In genomic region chrX:69284491-69284890, GRCh38 we compare ENCODE assay signal across 34 cellular contexts.
"Had no signal": no experiment of that assay in that cellular context is flagged by ENCODE, and none has a peak within 500 bp of the region (broad histone marks: within the 10 kb centered on the region; RNA-seq: fewer than 3 reads in every experiment).

No MANE protein-coding gene starts in this region.

- H3K36me3 ChIP-seq: adrenal gland, breast epithelium, cardiac muscle cell, colonic mucosa had no signal

- H3K4me1 ChIP-seq: breast epithelium, colonic mucosa had no signal

- H3K27ac ChIP-seq: body of pancreas, cardiac muscle cell, colonic mucosa had no signal

- H3K9me3 ChIP-seq: adrenal gland, body of pancreas, breast epithelium, colonic mucosa had no signal

- DNase-seq: activated CD4-positive, alpha-beta memory T cell treated with anti-CD3 and anti-CD28 coated beads for 36 hours; activated CD4-positive, alpha-beta T cell treated with anti-CD3 and anti-CD28 coated beads for 36 hours; activated CD4-positive, alpha-beta T cell treated with anti-CD3 and anti-CD28 coated beads, Interleukin-2, amount 10 ng/mL, durations not matched to agents 24 days and 14 days; activated CD4-positive, CD25-positive, alpha-beta regulatory T cell; activated CD4-positive, CD25-positive, alpha-beta regulatory T cell treated with anti-CD3 and anti-CD28 coated beads, Interleukin-2, amount 50 U/mL, for 72 hours; activated CD8-positive, alpha-beta memory T cell treated with anti-CD3 and anti-CD28 coated beads, Interleukin-2, amount 10 ng/mL, durations not matched to agents 7 days and 5 days; activated CD8-positive, alpha-beta memory T cell treated with anti-CD3 and anti-CD28 coated beads, Interleukin-2, amount 50 U/mL, for 4 hours; activated CD8-positive, alpha-beta T cell treated with anti-CD3 and anti-CD28 coated beads, Interleukin-2, amount 10 ng/mL, durations not matched to agents 7 days and 5 days; activated effector memory CD4-positive, alpha-beta T cell treated with anti-CD3 and anti-CD28 coated beads, Interleukin-2, amount 50 U/mL, for 16 hours; activated naive CD4-positive, alpha-beta T cell treated with anti-CD3 and anti-CD28 coated beads for 36 hours; activated naive CD8-positive, alpha-beta T cell treated with anti-CD3 and anti-CD28 coated beads for 36 hours; activated naive CD8-positive, alpha-beta T cell treated with anti-CD3 and anti-CD28 coated beads, Interleukin-2, amount 50 U/mL, for 24 hours; activated T-cell treated with anti-CD3 and anti-CD28 coated beads, Interleukin-2, amount 50 U/mL, for 1 hour; activated T-cell treated with anti-CD3 and anti-CD28 coated beads, Interleukin-2, amount 50 U/mL, for 48 hours; adrenal gland; amygdala; aorta; body of pancreas; central memory CD4-positive, alpha-beta T cell; cerebellar nuclear complex; colonic mucosa; effector memory CD4-positive, alpha-beta T cell; endodermal cell; foreskin fibroblast; SW 1271; T-helper 1 cell; T-helper 17 cell; T1000 had no signal

- H3K4me1 Mint-ChIP-seq: activated CD4-positive, alpha-beta T cell treated with anti-CD3 and anti-CD28 coated beads for 36 hours; activated CD4-positive, alpha-beta T cell treated with anti-CD3 and anti-CD28 coated beads, Interleukin-2, amount 10 ng/mL, durations not matched to agents 24 days and 14 days; activated CD8-positive, alpha-beta memory T cell treated with anti-CD3 and anti-CD28 coated beads, Interleukin-2, amount 10 ng/mL, durations not matched to agents 7 days and 5 days; activated naive CD4-positive, alpha-beta T cell treated with anti-CD3 and anti-CD28 coated beads, Interleukin-2, amount 50 U/mL, for 24 hours; activated naive CD8-positive, alpha-beta T cell treated with anti-CD3 and anti-CD28 coated beads for 36 hours; activated naive CD8-positive, alpha-beta T cell treated with anti-CD3 and anti-CD28 coated beads, Interleukin-2, amount 50 U/mL, for 24 hours; T-helper 17 cell had no signal

- H3K9me3 Mint-ChIP-seq: activated CD4-positive, alpha-beta memory T cell treated with anti-CD3 and anti-CD28 coated beads for 36 hours; activated CD4-positive, alpha-beta T cell treated with anti-CD3 and anti-CD28 coated beads, Interleukin-2, amount 10 ng/mL, durations not matched to agents 24 days and 14 days; activated naive CD4-positive, alpha-beta T cell treated with anti-CD3 and anti-CD28 coated beads for 36 hours; activated naive CD4-positive, alpha-beta T cell treated with anti-CD3 and anti-CD28 coated beads, Interleukin-2, amount 50 U/mL, for 24 hours; activated naive CD8-positive, alpha-beta T cell treated with anti-CD3 and anti-CD28 coated beads for 36 hours; activated naive CD8-positive, alpha-beta T cell treated with anti-CD3 and anti-CD28 coated beads, Interleukin-2, amount 50 U/mL, for 24 hours; activated T-helper 1 cell treated with anti-CD3 and anti-CD28 coated beads, Interleukin-12 subunit alpha, Interleukin-12 subunit beta, Interleukin-2, Interleukin-4 antibody, amounts not matched to agents 30 ng/mL and 10 ng/mL and 1 ng/mL, durations not matched to agents 14 hours and 24 hours and 36 hours; activated T-helper 2 cell treated with anti-CD3 and anti-CD28 coated beads, Interferon-gamma antibody, Interleukin-2, Interleukin-4, amounts not matched to agents 10 μg/mL and 5 μg/mL and 100 μg/mL, durations not matched to agents 14 hours and 24 hours and 36 hours; T-helper 2 cell treated with Interferon-gamma antibody and Interleukin-4, amounts not matched to agents 5 μg/mL and 100 μg/mL, for 36 hours had no signal

- H3K4me3 Mint-ChIP-seq: activated CD4-positive, alpha-beta memory T cell treated with anti-CD3 and anti-CD28 coated beads for 36 hours; activated CD4-positive, alpha-beta T cell treated with anti-CD3 and anti-CD28 coated beads for 36 hours; activated CD4-positive, alpha-beta T cell treated with anti-CD3 and anti-CD28 coated beads, Interleukin-2, amount 10 ng/mL, durations not matched to agents 24 days and 14 days; activated CD8-positive, alpha-beta memory T cell treated with anti-CD3 and anti-CD28 coated beads, Interleukin-2, amount 10 ng/mL, durations not matched to agents 7 days and 5 days; activated CD8-positive, alpha-beta T cell treated with anti-CD3 and anti-CD28 coated beads, Interleukin-2, amount 10 ng/mL, durations not matched to agents 7 days and 5 days; activated naive CD4-positive, alpha-beta T cell treated with anti-CD3 and anti-CD28 coated beads for 36 hours; activated naive CD4-positive, alpha-beta T cell treated with anti-CD3 and anti-CD28 coated beads, Interleukin-2, amount 50 U/mL, for 24 hours; activated naive CD8-positive, alpha-beta T cell treated with anti-CD3 and anti-CD28 coated beads for 36 hours; activated naive CD8-positive, alpha-beta T cell treated with anti-CD3 and anti-CD28 coated beads, Interleukin-2, amount 50 U/mL, for 24 hours; activated T-helper 1 cell treated with anti-CD3 and anti-CD28 coated beads, Interleukin-12 subunit alpha, Interleukin-12 subunit beta, Interleukin-2, Interleukin-4 antibody, amounts not matched to agents 30 ng/mL and 10 ng/mL and 1 ng/mL, durations not matched to agents 14 hours and 24 hours and 36 hours; endodermal cell; T-helper 2 cell treated with Interferon-gamma antibody and Interleukin-4, amounts not matched to agents 5 μg/mL and 100 μg/mL, for 36 hours had no signal

- H3K27me3 ChIP-seq: body of pancreas, cardiac muscle cell, colonic mucosa had no signal

- H3K4me3 ChIP-seq: adrenal gland, body of pancreas, breast epithelium, cardiac muscle cell, colonic mucosa had no signal

- H3K27ac Mint-ChIP-seq: activated CD4-positive, alpha-beta memory T cell treated with anti-CD3 and anti-CD28 coated beads for 36 hours; activated CD4-positive, alpha-beta T cell treated with anti-CD3 and anti-CD28 coated beads for 36 hours; activated CD4-positive, alpha-beta T cell treated with anti-CD3 and anti-CD28 coated beads, Interleukin-2, amount 10 ng/mL, durations not matched to agents 24 days and 14 days; activated CD8-positive, alpha-beta memory T cell treated with anti-CD3 and anti-CD28 coated beads, Interleukin-2, amount 10 ng/mL, durations not matched to agents 7 days and 5 days; activated CD8-positive, alpha-beta T cell treated with anti-CD3 and anti-CD28 coated beads, Interleukin-2, amount 10 ng/mL, durations not matched to agents 7 days and 5 days; activated naive CD4-positive, alpha-beta T cell treated with anti-CD3 and anti-CD28 coated beads for 36 hours; activated naive CD4-positive, alpha-beta T cell treated with anti-CD3 and anti-CD28 coated beads, Interleukin-2, amount 50 U/mL, for 24 hours; activated naive CD8-positive, alpha-beta T cell treated with anti-CD3 and anti-CD28 coated beads for 36 hours; activated naive CD8-positive, alpha-beta T cell treated with anti-CD3 and anti-CD28 coated beads, Interleukin-2, amount 50 U/mL, for 24 hours; activated T-helper 1 cell treated with anti-CD3 and anti-CD28 coated beads, Interleukin-12 subunit alpha, Interleukin-12 subunit beta, Interleukin-2, Interleukin-4 antibody, amounts not matched to agents 30 ng/mL and 10 ng/mL and 1 ng/mL, durations not matched to agents 14 hours and 24 hours and 36 hours; activated T-helper 2 cell treated with anti-CD3 and anti-CD28 coated beads, Interferon-gamma antibody, Interleukin-2, Interleukin-4, amounts not matched to agents 10 μg/mL and 5 μg/mL and 100 μg/mL, durations not matched to agents 14 hours and 24 hours and 36 hours; endodermal cell; T-helper 17 cell; T-helper 2 cell treated with Interferon-gamma antibody and Interleukin-4, amounts not matched to agents 5 μg/mL and 100 μg/mL, for 36 hours had no signal

- H3K27me3 Mint-ChIP-seq: activated CD4-positive, alpha-beta memory T cell treated with anti-CD3 and anti-CD28 coated beads for 36 hours; activated CD4-positive, alpha-beta T cell treated with anti-CD3 and anti-CD28 coated beads for 36 hours; activated CD4-positive, alpha-beta T cell treated with anti-CD3 and anti-CD28 coated beads, Interleukin-2, amount 10 ng/mL, durations not matched to agents 24 days and 14 days; activated CD8-positive, alpha-beta memory T cell treated with anti-CD3 and anti-CD28 coated beads, Interleukin-2, amount 10 ng/mL, durations not matched to agents 7 days and 5 days; activated naive CD4-positive, alpha-beta T cell treated with anti-CD3 and anti-CD28 coated beads, Interleukin-2, amount 50 U/mL, for 24 hours; activated naive CD8-positive, alpha-beta T cell treated with anti-CD3 and anti-CD28 coated beads, Interleukin-2, amount 50 U/mL, for 24 hours; T-helper 17 cell had no signal

- H3K36me3 Mint-ChIP-seq: activated CD4-positive, alpha-beta memory T cell treated with anti-CD3 and anti-CD28 coated beads for 36 hours; activated CD8-positive, alpha-beta memory T cell treated with anti-CD3 and anti-CD28 coated beads, Interleukin-2, amount 10 ng/mL, durations not matched to agents 7 days and 5 days; activated naive CD4-positive, alpha-beta T cell treated with anti-CD3 and anti-CD28 coated beads, Interleukin-2, amount 50 U/mL, for 24 hours; activated naive CD8-positive, alpha-beta T cell treated with anti-CD3 and anti-CD28 coated beads for 36 hours had no signal
